ENCODE assay signal across 31 cellular contexts in genomic region chr9:137777761-137778160, GRCh38.
"Had no signal": no experiment of that assay in that cellular context is flagged by ENCODE, and none has a peak within 500 bp of the region (broad histone marks: within the 10 kb centered on the region; RNA-seq: fewer than 3 reads in every experiment).

No MANE protein-coding gene starts in this region.

- H3K4me1 Mint-ChIP-seq: nephron progenitor cell, neural progenitor cell had no signal

- H3K36me3 ChIP-seq: neural progenitor cell, ovary, uterus had no signal

- H3K4me3 Mint-ChIP-seq: naive B cell; natural killer cell; nephron progenitor cell; neural progenitor cell; stimulated activated effector memory CD8-positive, alpha-beta T cell treated with anti-CD3 and anti-CD28 coated beads, Interleukin-12 subunit alpha, Interleukin-12 subunit beta, amount 100 ng/mL, for 72 hours; stimulated activated naive CD8-positive, alpha-beta T cell treated with anti-CD3 and anti-CD28 coated beads, Interleukin-15, Interleukin-2, amounts not matched to agents 100 ng/mL and 50 ng/mL, for 24 hours had no signal

- H3K27me3 ChIP-seq: heart right ventricle, hepatocyte, left lung, neural progenitor cell, neutrophil, ovary, spleen, suprapubic skin, tibial artery, upper lobe of right lung, uterus had no signal

- H3K27me3 Mint-ChIP-seq: naive B cell; stimulated activated naive CD8-positive, alpha-beta T cell treated with anti-CD3 and anti-CD28 coated beads, Interleukin-15, Interleukin-2, amounts not matched to agents 100 ng/mL and 50 ng/mL, for 24 hours had no signal

- DNase-seq: heart right ventricle; left colon; left lung; lower lobe of right lung; mammary epithelial cell; mesenchymal stem cell; naive B cell; natural killer cell; nephron progenitor cell; occipital lobe; ovary; retina; right cardiac atrium; small intestine; spleen; stimulated activated CD4-positive, alpha-beta T cell treated with anti-CD3 and anti-CD28 coated beads, Interleukin-4, amount 100 ng/mL, for 24 hours; stimulated activated naive CD4-positive, alpha-beta T cell; tibial artery; trophoblast cell; upper lobe of right lung; uterus had no signal

- H3K9me3 Mint-ChIP-seq: naive B cell; natural killer cell; nephron progenitor cell; neural progenitor cell; stimulated activated effector memory CD8-positive, alpha-beta T cell treated with anti-CD3 and anti-CD28 coated beads, Interleukin-12 subunit alpha, Interleukin-12 subunit beta, amount 100 ng/mL, for 72 hours; stimulated activated naive CD8-positive, alpha-beta T cell treated with anti-CD3 and anti-CD28 coated beads, Interleukin-15, Interleukin-2, amounts not matched to agents 100 ng/mL and 50 ng/mL, for 24 hours had no signal

- H3K9me3 ChIP-seq: heart right ventricle, left lung, lower lobe of right lung, neutrophil, ovary, prostate gland, spleen, suprapubic skin, thoracic aorta, tibial artery, upper lobe of right lung, uterus had no signal

- H3K4me1 ChIP-seq: heart right ventricle, left lung, lower lobe of right lung, neural progenitor cell, prostate gland, spleen, suprapubic skin, tibial artery, upper lobe of right lung, uterus had no signal

- FAIRE-seq: keratinocyte, small intestine had no signal

- H3K27ac ChIP-seq: heart right ventricle, hepatocyte, left lung, lower lobe of right lung, neural progenitor cell, neutrophil, ovary, prostate gland, suprapubic skin, thoracic aorta, tibial artery, upper lobe of right lung, uterus had no signal

- H3K4me3 ChIP-seq: heart right ventricle, hepatocyte, left lung, lower lobe of right lung, neural progenitor cell, ovary, prostate gland, spleen, suprapubic skin, thoracic aorta, tibial artery, upper lobe of right lung, uterus had no signal

- H3K27ac Mint-ChIP-seq: neural progenitor cell had no signal

- H3K9ac ChIP-seq: neural progenitor cell had no signal

- ATAC-seq: heart right ventricle; left colon; left lung; lower lobe of right lung; natural killer cell; right cardiac atrium; sciatic nerve; stimulated activated effector memory CD8-positive, alpha-beta T cell treated with anti-CD3 and anti-CD28 coated beads, Interleukin-12 subunit alpha, Interleukin-12 subunit beta, amount 100 ng/mL, for 72 hours; upper lobe of right lung had no signal
